In the genomic region with DNA sequence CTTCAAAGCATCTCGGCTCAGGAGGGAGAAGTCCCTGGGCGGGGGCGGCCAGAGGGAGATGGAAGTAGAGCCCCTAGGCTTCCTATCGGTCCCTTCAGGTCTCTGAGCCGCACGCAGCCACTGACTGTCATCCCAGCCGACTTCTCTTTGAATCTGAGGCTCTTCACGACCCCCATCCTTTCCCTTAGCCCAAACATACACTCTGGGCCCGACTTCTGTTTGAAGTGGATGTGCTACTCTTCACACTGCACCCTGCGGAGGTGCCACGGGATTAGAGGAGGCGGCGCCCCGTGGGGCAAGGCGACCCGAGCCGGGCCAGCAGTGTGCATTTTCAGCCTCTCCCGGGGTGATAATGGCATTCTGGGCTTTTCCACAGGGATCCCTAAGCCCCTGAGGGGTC, we compare ENCODE assay signal across 1 cellular context.
TF ChIP-seq lines count a peak whose summit lies in the region.

No MANE protein-coding gene starts in this region.

TF ChIP-seq in HEK293, 187 proteins besides CTCF, POLR2A, EP300 and RAD21 (continued from another document):
- TF ChIP-seq, protein P1, sequence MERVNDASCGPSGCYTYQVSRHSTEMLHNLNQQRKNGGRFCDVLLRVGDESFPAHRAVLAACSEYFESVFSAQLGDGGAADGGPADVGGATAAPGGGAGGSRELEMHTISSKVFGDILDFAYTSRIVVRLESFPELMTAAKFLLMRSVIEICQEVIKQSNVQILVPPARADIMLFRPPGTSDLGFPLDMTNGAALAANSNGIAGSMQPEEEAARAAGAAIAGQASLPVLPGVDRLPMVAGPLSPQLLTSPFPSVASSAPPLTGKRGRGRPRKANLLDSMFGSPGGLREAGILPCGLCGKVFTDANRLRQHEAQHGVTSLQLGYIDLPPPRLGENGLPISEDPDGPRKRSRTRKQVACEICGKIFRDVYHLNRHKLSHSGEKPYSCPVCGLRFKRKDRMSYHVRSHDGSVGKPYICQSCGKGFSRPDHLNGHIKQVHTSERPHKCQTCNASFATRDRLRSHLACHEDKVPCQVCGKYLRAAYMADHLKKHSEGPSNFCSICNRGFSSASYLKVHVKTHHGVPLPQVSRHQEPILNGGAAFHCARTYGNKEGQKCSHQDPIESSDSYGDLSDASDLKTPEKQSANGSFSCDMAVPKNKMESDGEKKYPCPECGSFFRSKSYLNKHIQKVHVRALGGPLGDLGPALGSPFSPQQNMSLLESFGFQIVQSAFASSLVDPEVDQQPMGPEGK (tag by site-specific recombination; IDR thresholded peaks at IDR 0.05) = no peak
- TF ChIP-seq BCL11B (tag by site-specific recombination; IDR thresholded peaks at IDR 0.05; ENCODE audit: low read depth) (no peak), ZNF112 (tag by site-specific recombination; IDR thresholded peaks at IDR 0.05) (no peak)
TF ChIP-seq in HEK293: peak in this region for 1.
